In genomic region chrX:49172280-49172780, GRCh38 we compare ENCODE assay signal across 8 cellular contexts. TPM values are rescaled to one million over a fixed set of nuclear protein-coding genes. Genes with fewer than 3 reads are reported as not detected.
A peak's percentile ranks its signal among the peaks of the same experiment; 100 is the strongest.
DNase-seq lines count a peak whose midpoint lies in the region; ATAC-seq and TF ChIP-seq lines count a peak whose summit lies in the region.

No MANE protein-coding gene starts in this region.

- intact Hi-C loops in cardiac septum (cut with DNase I): no loop called here
- intact Hi-C loops in sigmoid colon (cut with DNase I): no loop called here

- peak; percentile 72 to 73 for ATAC-seq in CD4-positive, CD25-positive, alpha-beta regulatory T cell (ENCODE audit: low read depth in 2 of 2)
- peak; percentile 49 for ATAC-seq in GM19467 (IDR thresholded peaks at IDR 0.05; ENCODE audit: unreplicated experiment)

- H3K4me1 ChIP-seq in CD4-positive, CD25-positive, alpha-beta regulatory T cell (ENCODE audit: control insufficient read depth, insufficient read depth, low read length, poor library complexity, severe bottlenecking): peaks cover 15% of the 10 kb centered on the region
- H3K4me1 ChIP-seq in sigmoid colon: peaks cover 0 to 32% (median 8%) of the 10 kb centered on the region in 4 donors

- WGBS in sigmoid colon, 2 donors: 0 to 1% methylated on average over 37 of the region's 37 CpGs

- H3K27me3 Mint-ChIP-seq in CD4-positive, CD25-positive, alpha-beta regulatory T cell: peaks cover 2% of the 10 kb centered on the region

- peaks cover 0 to 38% (median 10%) of the 10 kb centered on the region in 4 donors for H3K4me1 Mint-ChIP-seq in CD4-positive, CD25-positive, alpha-beta regulatory T cell

- peak overlapping the region; percentile 73 for H3K27ac ChIP-seq in CD4-positive, CD25-positive, alpha-beta regulatory T cell (ENCODE audit: insufficient read depth, low read length, poor library complexity, severe bottlenecking)
- peak overlapping the region; percentile 77 for H3K27ac ChIP-seq in HL-60 (replicated peaks)
- H3K27ac ChIP-seq in sigmoid colon: peak overlapping the region; percentile 88 to 93 (median 92)

- H3K9me3 ChIP-seq in CD4-positive, CD25-positive, alpha-beta regulatory T cell (ENCODE audit: control insufficient read depth in 2 of 2, low read length in 2 of 2): no peaks in the 10 kb centered on the region
- no peaks in the 10 kb centered on the region for H3K9me3 ChIP-seq in sigmoid colon

- H3K27me3 ChIP-seq in CD4-positive, CD25-positive, alpha-beta regulatory T cell (ENCODE audit: control insufficient read depth, insufficient read depth, low read length): no peaks in the 10 kb centered on the region
- H3K27me3 ChIP-seq in HL-60 (ENCODE audit: insufficient read depth, poor library complexity, severe bottlenecking): no peaks in the 10 kb centered on the region
- no peaks in the 10 kb centered on the region for H3K27me3 ChIP-seq in sigmoid colon

- H3K9me3 Mint-ChIP-seq in CD4-positive, CD25-positive, alpha-beta regulatory T cell: peaks cover 0 to 1% (median 0%) of the 10 kb centered on the region in 7 donors

- no peak for TF ChIP-seq POLR2A in sigmoid colon (IDR thresholded peaks at IDR 0.05)

- peak overlapping the region; percentile 74 for H3K4me3 ChIP-seq in CD4-positive, CD25-positive, alpha-beta regulatory T cell (ENCODE audit: low read depth, low read length)
- H3K4me3 ChIP-seq in HL-60 (replicated peaks; ENCODE audit: insufficient read depth, low read length): peak overlapping the region; percentile 61
- peak overlapping the region; percentile 42 to 65 (median 60) for H3K4me3 ChIP-seq in sigmoid colon

- peak overlapping the region; percentile 88 to 91 (median 90) for H3K4me3 Mint-ChIP-seq in CD4-positive, CD25-positive, alpha-beta regulatory T cell

- peaks cover 11% of the 10 kb centered on the region for H3K36me3 ChIP-seq in CD4-positive, CD25-positive, alpha-beta regulatory T cell (ENCODE audit: control insufficient read depth, insufficient read depth, low read length)
- H3K36me3 ChIP-seq in sigmoid colon: peaks cover 0 to 17% (median 5%) of the 10 kb centered on the region in 4 donors

- H3K27ac Mint-ChIP-seq in CD4-positive, CD25-positive, alpha-beta regulatory T cell: peak overlapping the region in 2 of 3 donors; percentile 79 to 85

- H3K36me3 Mint-ChIP-seq in CD4-positive, CD25-positive, alpha-beta regulatory T cell: no peaks in the 10 kb centered on the region

- no peak for TF ChIP-seq EP300 in sigmoid colon (IDR thresholded peaks at IDR 0.05)

- peak; percentile 37 to 89 (median 60) for DNase-seq in CD4-positive, CD25-positive, alpha-beta regulatory T cell
- peak; percentile 66 to 79 for DNase-seq in HL-60 (ENCODE audit: low read depth in 1 of 2, low spot score in 1 of 2)
- peak; percentile 90 for DNase-seq in RPMI8226
- peak; percentile 69 for DNase-seq in activated naive CD4-positive, alpha-beta T cell treated with Interleukin-2 at 50 U/mL for 16 hours
- peak; percentile 91 for DNase-seq in cardiac septum (ENCODE audit: low spot score)
- peak; percentile 90 for DNase-seq in sigmoid colon
- DNase-seq in DMS114 treated with DMSO at 0.1 percent for 48 hours (lab: John Stamatoyannopoulos, UW; ENCODE audit: unreplicated experiment): no peak

- no peak for TF ChIP-seq CTCF in HL-60 (IDR thresholded peaks at IDR 0.05; ENCODE audit: insufficient read depth, low read length)
- TF ChIP-seq CTCF in sigmoid colon (IDR thresholded peaks at IDR 0.05): no peak

RNA-seq across cellular contexts. Expression of gene PLP2, which starts 0.6 kb away (rescaled TPM):
- 141 TPM for total RNA-seq in CD4-positive, CD25-positive, alpha-beta regulatory T cell
- polyA plus RNA-seq in CD4-positive, CD25-positive, alpha-beta regulatory T cell: 100 to 1,000 TPM; 222 to 354 (median 242) TPM
- 84.9 TPM for total RNA-seq in cardiac septum
- total RNA-seq in sigmoid colon: 10 to 100 TPM; 39.0 to 65.1 (median 48.9) TPM
- 100 to 1,000 TPM in 1 of 3 donors, 10 to 100 TPM in 2; 61.7 to 185 (median 88.9) TPM for polyA plus RNA-seq in sigmoid colon

RNA-seq across cellular contexts. Expression of gene MAGIX, which starts 9.8 kb away (rescaled TPM):
- total RNA-seq in CD4-positive, CD25-positive, alpha-beta regulatory T cell: 0.57 TPM
- polyA plus RNA-seq in CD4-positive, CD25-positive, alpha-beta regulatory T cell: 1 to 10 TPM in 1 of 4 donors, under 1 TPM in 3; 0.49 to 1.0 (median 0.62) TPM
- total RNA-seq in cardiac septum: 3.4 TPM
- total RNA-seq in sigmoid colon: 1 to 10 TPM; 1.4 to 3.1 (median 1.8) TPM
- polyA plus RNA-seq in sigmoid colon: 10 to 100 TPM in 2 of 3 donors, 1 to 10 TPM in 1; 7.7 to 24.0 (median 13.6) TPM

RNA-seq across cellular contexts. Expression of gene PRICKLE3, which starts 13.8 kb away (rescaled TPM):
- total RNA-seq in CD4-positive, CD25-positive, alpha-beta regulatory T cell: 7.3 TPM
- 1 to 10 TPM; 2.7 to 4.7 (median 3.5) TPM for polyA plus RNA-seq in CD4-positive, CD25-positive, alpha-beta regulatory T cell
- 10.3 TPM for total RNA-seq in cardiac septum
- total RNA-seq in sigmoid colon: 10 to 100 TPM in 2 of 4 donors, 1 to 10 TPM in 2; 7.7 to 13.0 (median 10.4) TPM
- 1 to 10 TPM; 4.8 to 9.8 (median 6.0) TPM for polyA plus RNA-seq in sigmoid colon

RNA-seq across cellular contexts. Expression of gene SYP, which starts 27.7 kb away (rescaled TPM):
- total RNA-seq in CD4-positive, CD25-positive, alpha-beta regulatory T cell: 1.3 TPM
- under 1 TPM; 0.67 to 0.95 (median 0.84) TPM for polyA plus RNA-seq in CD4-positive, CD25-positive, alpha-beta regulatory T cell
- total RNA-seq in cardiac septum (1.2 TPM), sigmoid colon (10 to 100 TPM in 2 of 4 donors, 1 to 10 TPM in 2; 4.1 to 14.6 (median 10.9) TPM)
- 10 to 100 TPM in 1 of 3 donors, 1 to 10 TPM in 2; 1.2 to 20.2 (median 1.4) TPM for polyA plus RNA-seq in sigmoid colon

RNA-seq across cellular contexts. Expression of gene GPKOW, which starts 48.8 kb away (rescaled TPM):
- total RNA-seq in CD4-positive, CD25-positive, alpha-beta regulatory T cell: 17.4 TPM
- polyA plus RNA-seq in CD4-positive, CD25-positive, alpha-beta regulatory T cell: 10 to 100 TPM; 34.9 to 43.0 (median 37.7) TPM
- total RNA-seq in cardiac septum: 18.7 TPM
- 10 to 100 TPM; 14.4 to 25.0 (median 23.6) TPM for total RNA-seq in sigmoid colon
- polyA plus RNA-seq in sigmoid colon: 10 to 100 TPM; 23.4 to 24.6 (median 24.3) TPM
